In the genomic region with DNA sequence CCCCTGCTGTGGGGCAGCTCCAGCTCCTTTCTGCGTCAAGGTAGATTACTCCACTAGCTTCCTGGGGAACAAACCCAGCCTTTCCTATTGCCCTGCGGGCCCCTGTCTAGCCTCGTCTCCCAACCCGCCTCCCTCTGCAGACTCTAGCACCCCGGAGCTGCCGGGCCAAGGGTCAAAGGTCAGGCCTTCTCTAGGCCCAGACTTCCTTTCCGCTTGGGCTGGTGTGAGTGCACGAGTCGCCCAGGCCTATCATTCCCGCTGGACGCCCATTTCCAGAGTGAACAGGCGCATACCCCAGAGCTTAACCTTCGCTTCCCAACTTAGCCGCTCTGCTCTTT, we compare ENCODE assay signal across 30 cellular contexts. TPM values are rescaled to one million over a fixed set of nuclear protein-coding genes. Genes with fewer than 3 reads are reported as not detected.
"Had no signal": no experiment of that assay in that cellular context is flagged by ENCODE, and none has a peak within 500 bp of the region (broad histone marks: within the 10 kb centered on the region; RNA-seq: fewer than 3 reads in every experiment).

No MANE protein-coding gene starts in this region.

- H3K9me3 Mint-ChIP-seq: activated naive CD4-positive, alpha-beta T cell treated with anti-CD3 and anti-CD28 coated beads, Interleukin-2, amount 50 U/mL, for 72 hours; activated T-cell treated with anti-CD3 and anti-CD28 coated beads, Interleukin-2, amount 50 U/mL, for 72 hours; stimulated activated naive CD8-positive, alpha-beta T cell treated with anti-CD3 and anti-CD28 coated beads, Interleukin-15, Interleukin-2, amounts not matched to agents 100 ng/mL and 50 ng/mL, for 24 hours; T-cell; T-helper 2 cell treated with Interferon-gamma antibody and Interleukin-4, amounts not matched to agents 5 μg/mL and 100 μg/mL, for 36 hours; type B pancreatic cell had no signal

- ATAC-seq: activated naive CD4-positive, alpha-beta T cell treated with anti-CD3 and anti-CD28 coated beads, Interleukin-2, amount 50 U/mL, for 72 hours; activated T-cell treated with anti-CD3 and anti-CD28 coated beads, Interleukin-2, amount 50 U/mL, for 72 hours; body of pancreas; foreskin keratinocyte; heart right ventricle; left lung; mucosa of descending colon; right cardiac atrium; T-cell had no signal

- H3K9me3 ChIP-seq: body of pancreas, esophagus muscularis mucosa, heart right ventricle, left lung, mucosa of descending colon, uterus had no signal

- H2AFZ ChIP-seq: parathyroid adenoma had no signal

- H3K4me3 Mint-ChIP-seq: nephron; stimulated activated naive CD8-positive, alpha-beta T cell treated with anti-CD3 and anti-CD28 coated beads, Interleukin-15, Interleukin-2, amounts not matched to agents 100 ng/mL and 50 ng/mL, for 24 hours; T-helper 2 cell treated with Interferon-gamma antibody and Interleukin-4, amounts not matched to agents 5 μg/mL and 100 μg/mL, for 36 hours; type B pancreatic cell had no signal

- H3K79me2 ChIP-seq: parathyroid adenoma had no signal

- H3K4me1 ChIP-seq: foreskin keratinocyte, parathyroid adenoma had no signal

- H3K9ac ChIP-seq: parathyroid adenoma had no signal

- H3K27me3 ChIP-seq: body of pancreas had no signal

- DNase-seq: activated CD4-positive, alpha-beta T cell treated with anti-CD3 and anti-CD28 coated beads for 4 hours; activated CD4-positive, alpha-beta T cell treated with anti-CD3 and anti-CD28 coated beads, Interleukin-2, amount 50 U/mL, for 4 hours; activated CD4-positive, CD25-positive, alpha-beta regulatory T cell; activated naive CD4-positive, alpha-beta T cell; activated T-cell treated with anti-CD3 and anti-CD28 coated beads for 4 hours; activated T-cell treated with anti-CD3 and anti-CD28 coated beads, Interleukin-2, amount 50 U/mL, for 72 hours; anterior cingulate cortex; body of pancreas; dermis blood vessel endothelial cell; effector CD4-positive, alpha-beta T cell; foreskin keratinocyte; heart right ventricle; left lung; nucleus accumbens; right cardiac atrium; spleen; substantia nigra; T-cell; uterus had no signal

- H3K27ac Mint-ChIP-seq: nephron; stimulated activated naive CD8-positive, alpha-beta T cell treated with anti-CD3 and anti-CD28 coated beads, Interleukin-15, Interleukin-2, amounts not matched to agents 100 ng/mL and 50 ng/mL, for 24 hours; T-helper 2 cell treated with Interferon-gamma antibody and Interleukin-4, amounts not matched to agents 5 μg/mL and 100 μg/mL, for 36 hours; type B pancreatic cell had no signal

- H3K27ac ChIP-seq: body of pancreas, esophagus muscularis mucosa, foreskin keratinocyte, heart right ventricle, left lung, parathyroid adenoma, spleen, uterus had no signal

- H3K36me3 Mint-ChIP-seq: T-cell, type B pancreatic cell had no signal

RNA-seq across cellular contexts. Expression of a gene that starts 11.6 kb away (rescaled TPM):
- total RNA-seq: activated naive CD4-positive, alpha-beta T cell treated with anti-CD3 and anti-CD28 coated beads, Interleukin-2, amount 50 U/mL, for 72 hours; activated T-cell treated with anti-CD3 and anti-CD28 coated beads, Interleukin-2, amount 50 U/mL, for 72 hours; dermis blood vessel endothelial cell; esophagus muscularis mucosa; foreskin keratinocyte; left lung; mesenteric fat pad; mucosa of descending colon; myocyte; pulmonary artery endothelial cell; spleen; uterus had no signal
